10 cellular contexts compared by ENCODE assay signal in the genomic region with DNA sequence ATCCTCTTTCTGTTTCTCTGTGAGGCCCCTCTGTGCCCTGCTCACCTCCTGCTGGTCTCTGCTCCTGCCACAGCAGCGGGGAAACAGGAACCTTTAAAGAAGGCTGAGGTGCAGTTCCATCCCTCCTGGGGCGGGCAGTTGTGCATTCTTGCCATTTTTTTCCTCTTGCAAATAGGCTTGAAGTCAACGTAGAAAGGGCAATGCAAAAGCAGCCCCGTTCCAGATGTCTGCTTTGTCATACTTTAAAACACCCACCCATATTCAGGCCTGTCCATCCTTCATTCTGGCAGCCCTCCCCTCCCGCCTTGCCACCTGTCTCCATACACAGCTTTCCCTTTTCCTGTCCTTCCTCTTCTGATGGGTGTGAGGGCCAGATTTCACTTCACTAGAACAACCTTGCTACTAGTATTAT.
DNase-seq lines count a peak whose midpoint lies in the region; ATAC-seq lines count a peak whose summit lies in the region.
"Had no signal": no experiment of that assay in that cellular context is flagged by ENCODE, and none has a peak within 500 bp of the region (broad histone marks: within the 10 kb centered on the region; RNA-seq: fewer than 3 reads in every experiment).

No MANE protein-coding gene starts in this region.

- no peaks in the 10 kb centered on the region for H3K9me3 Mint-ChIP-seq in T-cell
- no peaks in the 10 kb centered on the region for H3K9me3 Mint-ChIP-seq in activated naive CD8-positive, alpha-beta T cell treated with anti-CD3 and anti-CD28 coated beads, Interleukin-2, amount 50 U/mL, for 24 hours
- H3K9me3 Mint-ChIP-seq: dendritic cell treated with granulocyte-macrophage colony-stimulating factor and Interleukin-4, amounts not matched to agents 40 ng/mL and 50 ng/mL, for 4 days had no signal

- POLR2A ChIA-PET in T-cell (lab: Charles Lee) = no interaction called here

- intact Hi-C loops in left colon (cut with DNase I, micrococcal nuclease) = loop anchor here (5.0 to 10.0 kb wide), 2 partner anchors 55 to 63 kb away; no protein-coding TSS in a partner anchor

- peaks cover 0 to 11% (median 9%) of the 10 kb centered on the region in 3 donors for H3K4me1 Mint-ChIP-seq in T-cell
- H3K4me1 Mint-ChIP-seq in activated naive CD8-positive, alpha-beta T cell treated with anti-CD3 and anti-CD28 coated beads, Interleukin-2, amount 50 U/mL, for 24 hours = peaks cover 5% of the 10 kb centered on the region

- no peak overlapping the region for H3K27ac Mint-ChIP-seq in T-cell
- H3K27ac Mint-ChIP-seq in activated naive CD8-positive, alpha-beta T cell treated with anti-CD3 and anti-CD28 coated beads, Interleukin-2, amount 50 U/mL, for 24 hours = no peak overlapping the region
- H3K27ac Mint-ChIP-seq: dendritic cell treated with granulocyte-macrophage colony-stimulating factor and Interleukin-4, amounts not matched to agents 40 ng/mL and 50 ng/mL, for 4 days; T-helper 17 cell had no signal

- H3K4me3 Mint-ChIP-seq in T-cell = no peak overlapping the region
- no peak overlapping the region for H3K4me3 Mint-ChIP-seq in activated naive CD8-positive, alpha-beta T cell treated with anti-CD3 and anti-CD28 coated beads, Interleukin-2, amount 50 U/mL, for 24 hours
- H3K4me3 Mint-ChIP-seq: dendritic cell treated with granulocyte-macrophage colony-stimulating factor and Interleukin-4, amounts not matched to agents 40 ng/mL and 50 ng/mL, for 4 days; T-helper 17 cell had no signal

- DNase-seq in LHCN-M2 (ENCODE audit: low read depth) (peak; percentile 92), caudate nucleus (lab: John Stamatoyannopoulos, UW) (peak in 3 of 61 donors; percentile 13 to 43 (median 20)), left colon (peak; percentile 27 to 64), T-cell (no peak), superior temporal gyrus (ENCODE audit: extremely low spot score) (no peak)
- no peak for DNase-seq in activated naive CD8-positive, alpha-beta T cell treated with anti-CD3 and anti-CD28 coated beads, Interleukin-2, amount 50 U/mL, for 24 hours
- DNase-seq: T-helper 17 cell had no signal

- H3K27me3 Mint-ChIP-seq in T-cell = peaks cover 0 to 3% of the 10 kb centered on the region in 2 donors
- no peaks in the 10 kb centered on the region for H3K27me3 Mint-ChIP-seq in activated naive CD8-positive, alpha-beta T cell treated with anti-CD3 and anti-CD28 coated beads, Interleukin-2, amount 50 U/mL, for 24 hours
- H3K27me3 Mint-ChIP-seq: dendritic cell treated with granulocyte-macrophage colony-stimulating factor and Interleukin-4, amounts not matched to agents 40 ng/mL and 50 ng/mL, for 4 days had no signal

- ATAC-seq in left colon (peak; percentile 55), T-cell (replicated peaks in 1 of 4) (no peak), GM18909 (IDR thresholded peaks at IDR 0.05; ENCODE audit: poor library complexity, unreplicated experiment) (no peak)
- ATAC-seq in activated naive CD8-positive, alpha-beta T cell treated with anti-CD3 and anti-CD28 coated beads, Interleukin-2, amount 50 U/mL, for 24 hours = no peak
- ATAC-seq: T-helper 17 cell had no signal

- H3K27ac ChIP-seq in caudate nucleus (ENCODE audit: low read depth, low read length) (peak overlapping the region; percentile 98), temporal lobe (ENCODE audit: low read depth, low read length) (peak overlapping the region; percentile 99)

- H3K36me3 Mint-ChIP-seq in T-cell = no peaks in the 10 kb centered on the region
- no peaks in the 10 kb centered on the region for H3K36me3 Mint-ChIP-seq in activated naive CD8-positive, alpha-beta T cell treated with anti-CD3 and anti-CD28 coated beads, Interleukin-2, amount 50 U/mL, for 24 hours (ENCODE audit: low read depth)

- CTCF ChIA-PET in T-cell (lab: Charles Lee) = no interaction called here

Comparison
In these comparisons a context has a peak if more than half of its experiments do, and no peak if none do; other contexts are left out.
1. DNase-seq: peak in LHCN-M2 (single experiment) and left colon (2 of 2); none in T-cell (0 of 34), activated naive CD8-positive, alpha-beta T cell treated with anti-CD3 and anti-CD28 coated beads, Interleukin-2, amount 50 U/mL, for 24 hours (single experiment) and superior temporal gyrus (single experiment).